In genomic region chr1:226082959-226083302, GRCh38 we compare ENCODE assay signal across 8 cellular contexts. TPM values are rescaled to one million over a fixed set of nuclear protein-coding genes. Genes with fewer than 3 reads are reported as not detected.
DNase-seq lines count a peak whose midpoint lies in the region; ATAC-seq and TF ChIP-seq lines count a peak whose summit lies in the region.

No MANE protein-coding gene starts in this region.

- H3F3A ChIP-seq in neural cell (ENCODE audit: insufficient read depth, low read length, poor library complexity, severe bottlenecking), result no peaks in the 10 kb centered on the region

- H3K9me3 ChIP-seq in CD4-positive, CD25-positive, alpha-beta regulatory T cell (ENCODE audit: control insufficient read depth in 2 of 2, low read length in 2 of 2), result no peaks in the 10 kb centered on the region
- no peaks in the 10 kb centered on the region for H3K9me3 ChIP-seq in neural cell (ENCODE audit: low read length)

- no peaks in the 10 kb centered on the region for H3K9me2 ChIP-seq in neural cell (ENCODE audit: insufficient read depth, low read length)

- no peaks in the 10 kb centered on the region for H3K36me3 ChIP-seq in CD4-positive, CD25-positive, alpha-beta regulatory T cell (ENCODE audit: control insufficient read depth, insufficient read depth, low read length)
- no peaks in the 10 kb centered on the region for H3K36me3 ChIP-seq in neural cell (ENCODE audit: insufficient read depth, low read length)

- H3K9ac ChIP-seq in neural cell (ENCODE audit: low read length), result peak overlapping the region; percentile 50

- H3K4me3 ChIP-seq in CD4-positive, CD25-positive, alpha-beta regulatory T cell (ENCODE audit: low read depth, low read length), result peak overlapping the region; percentile 26
- H3K4me3 ChIP-seq in fibroblast of pulmonary artery (replicated peaks; ENCODE audit: low read depth, low read length) (peak overlapping the region; percentile 63), neural cell (ENCODE audit: low read length) (peak overlapping the region; percentile 76)

- no peaks in the 10 kb centered on the region for H3K79me2 ChIP-seq in neural cell (replicated peaks; ENCODE audit: insufficient read depth, low read length)

- peaks cover 4 to 15% (median 10%) of the 10 kb centered on the region in 4 donors for H3K4me1 Mint-ChIP-seq in CD4-positive, CD25-positive, alpha-beta regulatory T cell

- H3K27me3 Mint-ChIP-seq in CD4-positive, CD25-positive, alpha-beta regulatory T cell, result peaks cover 5% of the 10 kb centered on the region

- H2AFZ ChIP-seq in neural cell (ENCODE audit: low read depth, low read length), result peak overlapping the region; percentile 61

- peak overlapping the region in 3 of 4 donors; percentile 84 to 94 (median 90) for H3K4me3 Mint-ChIP-seq in CD4-positive, CD25-positive, alpha-beta regulatory T cell

- peaks cover 19% of the 10 kb centered on the region for H3K4me1 ChIP-seq in CD4-positive, CD25-positive, alpha-beta regulatory T cell (ENCODE audit: control insufficient read depth, insufficient read depth, low read length, poor library complexity, severe bottlenecking)

- peaks cover 0 to 2% (median 0%) of the 10 kb centered on the region in 7 donors for H3K9me3 Mint-ChIP-seq in CD4-positive, CD25-positive, alpha-beta regulatory T cell

- no peaks in the 10 kb centered on the region for H4K20me1 ChIP-seq in neural cell (ENCODE audit: insufficient read depth)

- no peaks in the 10 kb centered on the region for H3K36me3 Mint-ChIP-seq in CD4-positive, CD25-positive, alpha-beta regulatory T cell

- H3K27me3 ChIP-seq in CD4-positive, CD25-positive, alpha-beta regulatory T cell (ENCODE audit: control insufficient read depth, insufficient read depth, low read length), result no peaks in the 10 kb centered on the region
- H3K27me3 ChIP-seq in neural cell (ENCODE audit: insufficient read depth, low read depth, low read length), result peaks cover 8% of the 10 kb centered on the region

- TF ChIP-seq EP300 in neural cell (conservative IDR thresholded peaks at IDR 0.05; ENCODE audit: poor library complexity, severe bottlenecking), result no peak

- H3K27ac Mint-ChIP-seq in CD4-positive, CD25-positive, alpha-beta regulatory T cell, result peak overlapping the region in 1 of 3 donors; percentile 64

- TF ChIP-seq CTCF in VCaP (conservative IDR thresholded peaks at IDR 0.05), result no peak
- no peak for TF ChIP-seq CTCF in fibroblast of pulmonary artery (IDR thresholded peaks at IDR 0.05; ENCODE audit: low read length, missing control alignments)
- no peak for TF ChIP-seq CTCF in neural cell (IDR thresholded peaks at IDR 0.05; ENCODE audit: poor library complexity, severe bottlenecking)

- H3K27ac ChIP-seq in CD4-positive, CD25-positive, alpha-beta regulatory T cell (ENCODE audit: insufficient read depth, low read length, poor library complexity, severe bottlenecking), result no peak overlapping the region
- H3K27ac ChIP-seq in VCaP, result peak overlapping the region; percentile 87
- H3K27ac ChIP-seq in neural cell (ENCODE audit: low read length), result no peak overlapping the region

- no peak for DNase-seq in CD4-positive, CD25-positive, alpha-beta regulatory T cell
- DNase-seq in fibroblast of pulmonary artery (ENCODE audit: low read depth) (peak; percentile 45), NCI-H2171 treated with DMSO at 0.1 percent for 48 hours (lab: John Stamatoyannopoulos, UW) (no peak)

- no peak for TF ChIP-seq RAD21 in neural cell (conservative IDR thresholded peaks at IDR 0.05)

- peak overlapping the region; percentile 39 for H3K4me2 ChIP-seq in neural cell (ENCODE audit: low read length)

- ATAC-seq in CD4-positive, CD25-positive, alpha-beta regulatory T cell (ENCODE audit: low read depth in 2 of 2), result peak; percentile 4 to 23
- peak; percentile 34 for ATAC-seq in GM19438 (IDR thresholded peaks at IDR 0.05; ENCODE audit: low read depth, unreplicated experiment)
- ATAC-seq in HG03442 (IDR thresholded peaks at IDR 0.05; ENCODE audit: unreplicated experiment), result peak; percentile 14
- no peak for ATAC-seq in GM18520 (IDR thresholded peaks at IDR 0.05; ENCODE audit: unreplicated experiment)

TF ChIP-seq in neural cell, 6 proteins besides CTCF, POLR2A, EP300 and RAD21:
- TF ChIP-seq POLR2AphosphoS5 (IDR thresholded peaks at IDR 0.05) (no peak), MXI1 (conservative IDR thresholded peaks at IDR 0.05; ENCODE audit: poor library complexity, severe bottlenecking) (no peak), SMC3 (conservative IDR thresholded peaks at IDR 0.05; ENCODE audit: poor library complexity) (no peak), TAF1 (IDR thresholded peaks at IDR 0.05; ENCODE audit: low read depth) (no peak), EZH2 (IDR thresholded peaks at IDR 0.05; ENCODE audit: borderline replicate concordance, insufficient read depth, low read length, poor library complexity, severe bottlenecking) (no peak)
- TF ChIP-seq, protein P1, sequence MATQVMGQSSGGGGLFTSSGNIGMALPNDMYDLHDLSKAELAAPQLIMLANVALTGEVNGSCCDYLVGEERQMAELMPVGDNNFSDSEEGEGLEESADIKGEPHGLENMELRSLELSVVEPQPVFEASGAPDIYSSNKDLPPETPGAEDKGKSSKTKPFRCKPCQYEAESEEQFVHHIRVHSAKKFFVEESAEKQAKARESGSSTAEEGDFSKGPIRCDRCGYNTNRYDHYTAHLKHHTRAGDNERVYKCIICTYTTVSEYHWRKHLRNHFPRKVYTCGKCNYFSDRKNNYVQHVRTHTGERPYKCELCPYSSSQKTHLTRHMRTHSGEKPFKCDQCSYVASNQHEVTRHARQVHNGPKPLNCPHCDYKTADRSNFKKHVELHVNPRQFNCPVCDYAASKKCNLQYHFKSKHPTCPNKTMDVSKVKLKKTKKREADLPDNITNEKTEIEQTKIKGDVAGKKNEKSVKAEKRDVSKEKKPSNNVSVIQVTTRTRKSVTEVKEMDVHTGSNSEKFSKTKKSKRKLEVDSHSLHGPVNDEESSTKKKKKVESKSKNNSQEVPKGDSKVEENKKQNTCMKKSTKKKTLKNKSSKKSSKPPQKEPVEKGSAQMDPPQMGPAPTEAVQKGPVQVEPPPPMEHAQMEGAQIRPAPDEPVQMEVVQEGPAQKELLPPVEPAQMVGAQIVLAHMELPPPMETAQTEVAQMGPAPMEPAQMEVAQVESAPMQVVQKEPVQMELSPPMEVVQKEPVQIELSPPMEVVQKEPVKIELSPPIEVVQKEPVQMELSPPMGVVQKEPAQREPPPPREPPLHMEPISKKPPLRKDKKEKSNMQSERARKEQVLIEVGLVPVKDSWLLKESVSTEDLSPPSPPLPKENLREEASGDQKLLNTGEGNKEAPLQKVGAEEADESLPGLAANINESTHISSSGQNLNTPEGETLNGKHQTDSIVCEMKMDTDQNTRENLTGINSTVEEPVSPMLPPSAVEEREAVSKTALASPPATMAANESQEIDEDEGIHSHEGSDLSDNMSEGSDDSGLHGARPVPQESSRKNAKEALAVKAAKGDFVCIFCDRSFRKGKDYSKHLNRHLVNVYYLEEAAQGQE (IDR thresholded peaks at IDR 0.05; ENCODE audit: borderline replicate concordance), result no peak

RNA-seq across cellular contexts. Expression of gene H3-3A, which starts 20.4 kb away (rescaled TPM):
- 408 TPM for total RNA-seq in CD4-positive, CD25-positive, alpha-beta regulatory T cell
- 1,000 to 10,000 TPM in 2 of 4 donors, 100 to 1,000 TPM in 2; 858 to 1,137 (median 1,025) TPM for polyA plus RNA-seq in CD4-positive, CD25-positive, alpha-beta regulatory T cell
- 2,069 and 2,124 TPM in 2 replicates for polyA plus RNA-seq in neural cell
- 654 and 729 TPM in 2 replicates for polyA minus RNA-seq in neural cell

Comparison
In these comparisons a context has a peak if more than half of its experiments do, and no peak if none do; other contexts are left out.
1. H3K4me3 ChIP-seq: peak in every context shown above with its lines; median percentile 76 in neural cell; 63 in fibroblast of pulmonary artery; 26 in CD4-positive, CD25-positive, alpha-beta regulatory T cell.